12 cellular contexts compared by ENCODE assay signal in genomic region chr13:30908416-30908980, GRCh38. TPM values are rescaled to one million over a fixed set of nuclear protein-coding genes. Genes with fewer than 3 reads are reported as not detected.
DNase-seq lines count a peak whose midpoint lies in the region; ATAC-seq and TF ChIP-seq lines count a peak whose summit lies in the region.
"Had no signal": no experiment of that assay in that cellular context is flagged by ENCODE, and none has a peak within 500 bp of the region (broad histone marks: within the 10 kb centered on the region; RNA-seq: fewer than 3 reads in every experiment).

No MANE protein-coding gene starts in this region.

- peak overlapping the region; percentile 95 to 96 for H3K27ac ChIP-seq in coronary artery
- no peak overlapping the region for H3K27ac ChIP-seq in left lung
- peak overlapping the region; percentile 92 to 96 for H3K27ac ChIP-seq in tibial artery
- H3K27ac ChIP-seq in body of pancreas = no peak overlapping the region

- peaks cover 14 to 56% of the 10 kb centered on the region in 2 donors for H3K27me3 ChIP-seq in left lung
- no peaks in the 10 kb centered on the region for H3K27me3 ChIP-seq in tibial artery
- H3K27me3 ChIP-seq in body of pancreas = peaks cover 0 to 6% of the 10 kb centered on the region in 2 donors

- WGBS in body of pancreas, 2 donors = 8 to 20% methylated on average over 5 of the region's 5 CpGs

- H3K4me1 ChIP-seq in left lung (peaks cover 3 to 23% of the 10 kb centered on the region in 2 donors), tibial artery (peaks cover 0 to 78% (median 33%) of the 10 kb centered on the region in 4 donors), body of pancreas (peaks cover 13% of the 10 kb centered on the region)

- DNase-seq in NCI-H524 treated with DMSO at 0.1 percent for 48 hours (lab: John Stamatoyannopoulos, UW) (peak; percentile 24), coronary artery (ENCODE audit: low spot score) (no peak), left lung (no peak), tibial artery (peak; percentile 69 to 88), body of pancreas (no peak), NCI-H1436 treated with DMSO at 0.1 percent for 48 hours (lab: John Stamatoyannopoulos, UW) (no peak)
- DNase-seq in activated naive CD4-positive, alpha-beta T cell treated with anti-CD3 and anti-CD28 coated beads, Interleukin-2, amount 50 U/mL, for 16 hours = no peak
- DNase-seq: activated T-cell treated with anti-CD3 and anti-CD28 coated beads, Interleukin-2, amount 50 U/mL, for 1 hour; GF-D8 had no signal

- H3K9me3 ChIP-seq in left lung (no peaks in the 10 kb centered on the region), tibial artery (no peaks in the 10 kb centered on the region), body of pancreas (no peaks in the 10 kb centered on the region)

- ATAC-seq in left lung = peak; percentile 29
- no peak for ATAC-seq in body of pancreas
- ATAC-seq: HCT116 had no signal

- intact Hi-C loops in left lung (cut with DNase I) = no loop called here
- intact Hi-C loops in tibial artery (cut with DNase I; ENCODE audit: low total_unique reads) = loop anchor here (10.0 kb wide), 1 partner anchor 104 kb away; no protein-coding TSS in a partner anchor
- intact Hi-C loops in body of pancreas (cut with DNase I) = no loop called here

- TF ChIP-seq POLR2A in body of pancreas (IDR thresholded peaks at IDR 0.05) = no peak

- H3K4me3 ChIP-seq in coronary artery (peak overlapping the region; percentile 79), left lung (no peak overlapping the region), tibial artery (peak overlapping the region; percentile 60 to 69), body of pancreas (no peak overlapping the region)

- H3K36me3 ChIP-seq in left lung = no peaks in the 10 kb centered on the region
- no peaks in the 10 kb centered on the region for H3K36me3 ChIP-seq in tibial artery
- no peaks in the 10 kb centered on the region for H3K36me3 ChIP-seq in body of pancreas (replicated peaks in 1 of 2; ENCODE audit: insufficient read depth in 1 of 2, low read depth in 2 of 2)

- no peak for TF ChIP-seq CTCF in coronary artery (IDR thresholded peaks at IDR 0.05)
- TF ChIP-seq CTCF in left lung (IDR thresholded peaks at IDR 0.05) = no peak
- no peak for TF ChIP-seq CTCF in tibial artery (IDR thresholded peaks at IDR 0.05)
- no peak for TF ChIP-seq CTCF in body of pancreas (IDR thresholded peaks at IDR 0.05)

RNA-seq across cellular contexts. Expression of gene MEDAG, which starts 2.4 kb away (rescaled TPM):
- total RNA-seq in left lung = 10 to 100 TPM; 10.6 to 16.5 TPM
- 10 to 100 TPM in 1 of 2 donors, 1 to 10 TPM in 1; 7.8 to 36.6 TPM for total RNA-seq in body of pancreas
- total RNA-seq: neural crest cell; T-helper 2 cell treated with Interferon-gamma antibody and Interleukin-4, amounts not matched to agents 100 ng/mL and 5 ng/mL, for 36 hours had no signal

RNA-seq across cellular contexts. Expression of gene TEX26, which starts 24.0 kb away (rescaled TPM):
- total RNA-seq in left lung = under 1 TPM in 1 of 2 donors, not detected in 1; 0.47 TPM
- total RNA-seq in body of pancreas = not detected
- total RNA-seq: neural crest cell; T-helper 2 cell treated with Interferon-gamma antibody and Interleukin-4, amounts not matched to agents 100 ng/mL and 5 ng/mL, for 36 hours had no signal

Comparison
In these comparisons a context has a peak if more than half of its experiments do, and no peak if none do; other contexts are left out.
1. DNase-seq: peak in NCI-H524 treated with DMSO at 0.1 percent for 48 hours (single experiment) and tibial artery (2 of 2); none in coronary artery (single experiment), left lung (0 of 2), body of pancreas (0 of 4), activated naive CD4-positive, alpha-beta T cell treated with anti-CD3 and anti-CD28 coated beads, Interleukin-2, amount 50 U/mL, for 16 hours (single experiment) and NCI-H1436 treated with DMSO at 0.1 percent for 48 hours (single experiment).
2. H3K27ac ChIP-seq: peak in coronary artery (2 of 2) and tibial artery (2 of 2); none in left lung (0 of 2) and body of pancreas (0 of 4).
3. H3K4me3 ChIP-seq: peak in coronary artery (single experiment) and tibial artery (2 of 2); none in left lung (0 of 2) and body of pancreas (0 of 2).